In the genomic region with DNA sequence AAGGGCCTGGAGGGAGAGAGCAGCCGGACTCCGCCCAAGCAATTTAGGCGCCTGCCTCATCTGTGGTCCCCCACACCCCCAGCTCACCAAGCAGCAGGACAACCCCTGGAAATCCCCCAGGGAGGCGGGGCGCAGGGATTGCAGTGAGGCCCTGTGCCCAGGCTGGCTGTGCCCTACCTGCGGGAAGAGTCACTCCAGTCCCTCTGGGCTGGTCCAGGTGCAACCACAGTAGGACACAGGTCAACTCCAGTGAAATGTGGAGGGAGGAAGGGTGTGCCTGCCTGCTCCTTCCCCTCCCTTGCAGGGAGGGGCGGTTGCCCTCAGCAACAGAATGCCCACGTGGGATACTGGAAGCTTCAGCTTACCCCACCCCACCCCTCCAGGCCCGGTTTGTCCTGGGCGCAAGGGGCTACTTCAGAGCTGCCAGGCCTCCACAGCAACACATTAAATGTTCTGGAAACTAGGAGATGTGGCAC, we compare ENCODE assay signal across 1 cellular context.
TF ChIP-seq lines count a peak whose summit lies in the region.

No MANE protein-coding gene starts in this region.

TF ChIP-seq in HEK293, 187 proteins besides CTCF, POLR2A, EP300 and RAD21 (continued from another document):
- no peak for TF ChIP-seq ZNF26 (tag by site-specific recombination; IDR thresholded peaks at IDR 0.05)
- TF ChIP-seq, protein P1, sequence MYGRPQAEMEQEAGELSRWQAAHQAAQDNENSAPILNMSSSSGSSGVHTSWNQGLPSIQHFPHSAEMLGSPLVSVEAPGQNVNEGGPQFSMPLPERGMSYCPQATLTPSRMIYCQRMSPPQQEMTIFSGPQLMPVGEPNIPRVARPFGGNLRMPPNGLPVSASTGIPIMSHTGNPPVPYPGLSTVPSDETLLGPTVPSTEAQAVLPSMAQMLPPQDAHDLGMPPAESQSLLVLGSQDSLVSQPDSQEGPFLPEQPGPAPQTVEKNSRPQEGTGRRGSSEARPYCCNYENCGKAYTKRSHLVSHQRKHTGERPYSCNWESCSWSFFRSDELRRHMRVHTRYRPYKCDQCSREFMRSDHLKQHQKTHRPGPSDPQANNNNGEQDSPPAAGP (tag by site-specific recombination; IDR thresholded peaks at IDR 0.05): peak; percentile 46; the same call in 1 of the 2 replicates
